ENCODE assay signal across 17 cellular contexts in genomic region chr18:79786781-79787526, GRCh38. TPM values are rescaled to one million over a fixed set of nuclear protein-coding genes. Genes with fewer than 3 reads are reported as not detected.
A peak's percentile ranks its signal among the peaks of the same experiment; 100 is the strongest.
DNase-seq lines count a peak whose midpoint lies in the region; ATAC-seq and TF ChIP-seq lines count a peak whose summit lies in the region.
"Had no signal": no experiment of that assay in that cellular context is flagged by ENCODE, and none has a peak within 500 bp of the region (broad histone marks: within the 10 kb centered on the region; RNA-seq: fewer than 3 reads in every experiment).

No MANE protein-coding gene starts in this region.

- no peak overlapping the region for H3K27ac Mint-ChIP-seq in activated naive CD8-positive, alpha-beta T cell
- no peak overlapping the region for H3K27ac Mint-ChIP-seq in activated naive CD8-positive, alpha-beta T cell treated with anti-CD3 and anti-CD28 coated beads, Interleukin-2, amount 50 U/mL, for 24 hours

- H3K27me3 ChIP-seq in upper lobe of right lung = peaks cover 69% of the 10 kb centered on the region
- H3K27me3 ChIP-seq in prostate gland (replicated peaks; ENCODE audit: insufficient read depth) = peaks cover 26% of the 10 kb centered on the region

- TF ChIP-seq CTCF in upper lobe of right lung (IDR thresholded peaks at IDR 0.05) = no peak
- no peak for TF ChIP-seq CTCF in prostate gland (IDR thresholded peaks at IDR 0.05)

- H3K9me3 ChIP-seq in upper lobe of right lung (no peaks in the 10 kb centered on the region), prostate gland (no peaks in the 10 kb centered on the region)

- H3K36me3 Mint-ChIP-seq in activated naive CD8-positive, alpha-beta T cell = no peaks in the 10 kb centered on the region
- no peaks in the 10 kb centered on the region for H3K36me3 Mint-ChIP-seq in activated naive CD8-positive, alpha-beta T cell treated with anti-CD3 and anti-CD28 coated beads, Interleukin-2, amount 50 U/mL, for 24 hours (ENCODE audit: low read depth)
- H3K36me3 Mint-ChIP-seq: activated naive CD4-positive, alpha-beta T cell treated with anti-CD3 and anti-CD28 coated beads, Interleukin-2, amount 50 U/mL, for 72 hours had no signal

- DNase-seq in activated naive CD8-positive, alpha-beta T cell treated with anti-CD3 and anti-CD28 coated beads, Interleukin-2, amount 50 U/mL, for 24 hours = no peak
- DNase-seq in NOMO-1 treated with dmso at 0.1 percent for 144 hours (lab: John Stamatoyannopoulos, UW; ENCODE audit: unreplicated experiment) (peak; percentile 22), iris pigment epithelial cell (ENCODE audit: low read depth) (peak; percentile 91), upper lobe of right lung (peak; percentile 40), prostate gland (ENCODE audit: low spot score) (no peak), NCI-H2196 (lab: John Stamatoyannopoulos, UW; ENCODE audit: unreplicated experiment) (no peak), COLO829 (ENCODE audit: low spot score) (no peak)
- DNase-seq: cerebellar nuclear complex, mammary epithelial cell, NCI-H2171, nucleus accumbens, WERI-Rb-1 had no signal

- WGBS in prostate gland = 83% methylated on average over 22 of the region's 22 CpGs

- ATAC-seq in activated naive CD8-positive, alpha-beta T cell treated with anti-CD3 and anti-CD28 coated beads, Interleukin-2, amount 50 U/mL, for 24 hours = no peak
- ATAC-seq in upper lobe of right lung = no peak
- ATAC-seq: activated naive CD4-positive, alpha-beta T cell treated with anti-CD3 and anti-CD28 coated beads, Interleukin-2, amount 50 U/mL, for 72 hours had no signal

- no peaks in the 10 kb centered on the region for H3K9me3 Mint-ChIP-seq in activated naive CD8-positive, alpha-beta T cell (ENCODE audit: low read depth)
- no peaks in the 10 kb centered on the region for H3K9me3 Mint-ChIP-seq in activated naive CD8-positive, alpha-beta T cell treated with anti-CD3 and anti-CD28 coated beads, Interleukin-2, amount 50 U/mL, for 24 hours
- H3K9me3 Mint-ChIP-seq: activated naive CD4-positive, alpha-beta T cell treated with anti-CD3 and anti-CD28 coated beads, Interleukin-2, amount 50 U/mL, for 72 hours had no signal

- H3K4me1 Mint-ChIP-seq in activated naive CD8-positive, alpha-beta T cell (ENCODE audit: low read depth) = peaks cover 13% of the 10 kb centered on the region
- H3K4me1 Mint-ChIP-seq in activated naive CD8-positive, alpha-beta T cell treated with anti-CD3 and anti-CD28 coated beads, Interleukin-2, amount 50 U/mL, for 24 hours = peaks cover 9% of the 10 kb centered on the region

- H3K4me3 Mint-ChIP-seq in activated naive CD8-positive, alpha-beta T cell = peak overlapping the region; percentile 35
- no peak overlapping the region for H3K4me3 Mint-ChIP-seq in activated naive CD8-positive, alpha-beta T cell treated with anti-CD3 and anti-CD28 coated beads, Interleukin-2, amount 50 U/mL, for 24 hours

- peaks cover 9% of the 10 kb centered on the region for H3K4me1 ChIP-seq in upper lobe of right lung
- peaks cover 8% of the 10 kb centered on the region for H3K4me1 ChIP-seq in prostate gland (replicated peaks)

- TF ChIP-seq POLR2A in prostate gland (IDR thresholded peaks at IDR 0.05) = no peak

- H3K4me3 ChIP-seq in upper lobe of right lung (no peak overlapping the region), prostate gland (no peak overlapping the region)

- intact Hi-C loops in upper lobe of right lung (cut with DNase I) = no loop called here
- intact Hi-C loops in prostate gland (cut with DNase I) = no loop called here

- H3K36me3 ChIP-seq in upper lobe of right lung = no peaks in the 10 kb centered on the region
- H3K36me3 ChIP-seq in prostate gland = no peaks in the 10 kb centered on the region
- H3K36me3 ChIP-seq: WERI-Rb-1 had no signal

- H3K27ac ChIP-seq in upper lobe of right lung = no peak overlapping the region
- no peak overlapping the region for H3K27ac ChIP-seq in prostate gland
- H3K27ac ChIP-seq: epithelial cell of prostate, HL-60, WERI-Rb-1 had no signal

- H3K27me3 Mint-ChIP-seq in activated naive CD8-positive, alpha-beta T cell = peaks cover 30% of the 10 kb centered on the region
- H3K27me3 Mint-ChIP-seq in activated naive CD8-positive, alpha-beta T cell treated with anti-CD3 and anti-CD28 coated beads, Interleukin-2, amount 50 U/mL, for 24 hours = peaks cover 46% of the 10 kb centered on the region

RNA-seq across cellular contexts. Expression of gene KCNG2, which starts 10.8 kb away (rescaled TPM):
- total RNA-seq in upper lobe of right lung (0.46 TPM), prostate gland (1 to 10 TPM in 1 of 2 donors, not detected in 1; 3.7 TPM)
- total RNA-seq: activated naive CD4-positive, alpha-beta T cell treated with anti-CD3 and anti-CD28 coated beads, Interleukin-2, amount 50 U/mL, for 72 hours; OCI-LY7 had no signal

Comparison
In these comparisons a context has a peak if more than half of its experiments do, and no peak if none do; other contexts are left out.
1. DNase-seq: peak in NOMO-1 treated with dmso at 0.1 percent for 144 hours (single experiment), iris pigment epithelial cell (single experiment) and upper lobe of right lung (single experiment); none in activated naive CD8-positive, alpha-beta T cell treated with anti-CD3 and anti-CD28 coated beads, Interleukin-2, amount 50 U/mL, for 24 hours (single experiment), prostate gland (single experiment), NCI-H2196 (single experiment) and COLO829 (single experiment).